8 cellular contexts compared by ENCODE assay signal in genomic region chr17:81394377-81394747, GRCh38. TPM values are rescaled to one million over a fixed set of nuclear protein-coding genes. Genes with fewer than 3 reads are reported as not detected.
DNase-seq lines count a peak whose midpoint lies in the region; ATAC-seq and TF ChIP-seq lines count a peak whose summit lies in the region.

No MANE protein-coding gene starts in this region.

- H3K4me3 ChIP-seq in brain microvascular endothelial cell (ENCODE audit: low read depth, low read length) = peak overlapping the region; percentile 42
- H3K4me3 ChIP-seq in muscle layer of colon (ENCODE audit: low read depth in 1 of 2, low read length in 2 of 2) = peak overlapping the region; percentile 43 to 64

- ATAC-seq in HG03521 (IDR thresholded peaks at IDR 0.05; ENCODE audit: unreplicated experiment) = no peak

- peaks cover 36% of the 10 kb centered on the region for H3K4me1 ChIP-seq in muscle layer of colon (ENCODE audit: insufficient read depth, low read length)

- no peak for TF ChIP-seq RAD21 in Ishikawa (IDR thresholded peaks at IDR 0.05; ENCODE audit: low read depth)

- H3K27ac ChIP-seq in 22Rv1 (peak overlapping the region; percentile 100), brain microvascular endothelial cell (no peak overlapping the region), muscle layer of colon (ENCODE audit: low read depth, low read length) (peak overlapping the region; percentile 86)

- H3K9ac ChIP-seq in muscle layer of colon (ENCODE audit: low read length) = peak overlapping the region; percentile 27

- no peaks in the 10 kb centered on the region for H3K36me3 ChIP-seq in brain microvascular endothelial cell (replicated peaks)
- H3K36me3 ChIP-seq in muscle layer of colon (ENCODE audit: insufficient read depth, low read length) = no peaks in the 10 kb centered on the region

- no peak; the same call in 1 of the 2 replicates for TF ChIP-seq CTCF in 22Rv1 (IDR thresholded peaks at IDR 0.05)
- no peak for TF ChIP-seq CTCF in brain microvascular endothelial cell (IDR thresholded peaks at IDR 0.05; ENCODE audit: low read depth, low read length, missing control alignments)

- H3K9me3 ChIP-seq in muscle layer of colon (ENCODE audit: low read length) = no peaks in the 10 kb centered on the region

- in situ Hi-C loops in brain microvascular endothelial cell (cut with HindIII; ENCODE audit: low pct_ligation_motif_present, low sequenced_read_pairs) = no loop called here

- H3K27me3 ChIP-seq in brain microvascular endothelial cell (replicated peaks) = no peaks in the 10 kb centered on the region
- no peaks in the 10 kb centered on the region for H3K27me3 ChIP-seq in muscle layer of colon (ENCODE audit: control insufficient read depth in 1 of 2, insufficient read depth in 2 of 2, low read length in 2 of 2)

- intact Hi-C loops in posterior vena cava (cut with DNase I) = loop anchor here (5.0 to 10.0 kb wide), 3 partner anchors 88 to 140 kb away; partner anchors contain the start of gene SLC38A10 (in 1 of the 2)

- no peak for DNase-seq in brain microvascular endothelial cell
- DNase-seq in posterior vena cava (ENCODE audit: low spot score) = no peak
- DNase-seq in HK-2 (ENCODE audit: unreplicated experiment) = no peak
- no peak for DNase-seq in GOT3 (lab: John Stamatoyannopoulos, UW)

- TF ChIP-seq EP300 in Ishikawa (IDR thresholded peaks at IDR 0.05; ENCODE audit: borderline replicate concordance) = no peak

TF ChIP-seq in Ishikawa, 13 proteins besides CTCF, POLR2A, EP300 and RAD21:
- 0 out of 2 replicates have a peak, but pooled peaks have one; percentile 2 for TF ChIP-seq EGR1 (IDR thresholded peaks at IDR 0.05)
- TF ChIP-seq NFIC (IDR thresholded peaks at IDR 0.05) = no peak

RNA-seq across cellular contexts. Expression of gene BAHCC1, which starts 0.9 kb away (rescaled TPM):
- total RNA-seq in posterior vena cava = 10 to 100 TPM; 17.3 to 19.1 TPM
